In genomic region chr16:69479806-69480205, GRCh38 we compare ENCODE assay signal across 20 cellular contexts. TPM values are rescaled to one million over a fixed set of nuclear protein-coding genes. Genes with fewer than 3 reads are reported as not detected.
A peak's percentile ranks its signal among the peaks of the same experiment; 100 is the strongest.
DNase-seq lines count a peak whose midpoint lies in the region; ATAC-seq and TF ChIP-seq lines count a peak whose summit lies in the region.
"Had no signal": no experiment of that assay in that cellular context is flagged by ENCODE, and none has a peak within 500 bp of the region (broad histone marks: within the 10 kb centered on the region; RNA-seq: fewer than 3 reads in every experiment).

No MANE protein-coding gene starts in this region.

- H2AK5ac ChIP-seq in IMR-90 (ENCODE audit: low read depth, low read length): no peak overlapping the region; the same call in 1 of the 2 replicates

- no peak overlapping the region for H4K91ac ChIP-seq in IMR-90 (ENCODE audit: insufficient read depth, low read depth, low read length)

- H3K36me3 Mint-ChIP-seq in MCF 10A (ENCODE audit: insufficient read depth, unreplicated experiment): peaks cover 8% of the 10 kb centered on the region

- H2BK20ac ChIP-seq in IMR-90 (ENCODE audit: low read depth, low read length): peak overlapping the region; percentile 76; the same call in 1 of the 2 replicates

- no CpG with 5 or more reads among the region's 3 CpGs for WGBS in IMR-90 (ENCODE audit: extremely low coverage in 2 of 2, insufficient read length in 1 of 2), 2 experiments

- dilution Hi-C loops in IMR-90 (cut with HindIII; ENCODE audit: low sequenced_read_pairs, unreplicated experiment): no loop called here

- peak overlapping the region; percentile 69 for H3K4ac ChIP-seq in IMR-90 (ENCODE audit: low read depth, low read length)

- H3K27ac Mint-ChIP-seq in MCF 10A (ENCODE audit: low read depth, unreplicated experiment): no peak overlapping the region

- peak overlapping the region in 1 of 2 experiments; percentile 29; a peak in 2 of 4 replicates for H4K8ac ChIP-seq in IMR-90 (ENCODE audit: low read depth in 2 of 2, low read length in 2 of 2)

- peaks cover 28% of the 10 kb centered on the region for H3K4me1 ChIP-seq in IMR-90 (ENCODE audit: control insufficient read depth, insufficient read depth, low read length)
- peaks cover 38% of the 10 kb centered on the region for H3K4me1 ChIP-seq in foreskin keratinocyte
- H3K4me1 ChIP-seq in SJCRH30: peaks cover 9% of the 10 kb centered on the region; the same call in 1 of the 2 replicates

- H3K36me3 ChIP-seq in IMR-90 (ENCODE audit: control insufficient read depth, insufficient read depth, low read length) (no peaks in the 10 kb centered on the region), SJCRH30 (no peaks in the 10 kb centered on the region)
- H3K36me3 ChIP-seq: BE2C had no signal

- H3K27me3 Mint-ChIP-seq in MCF 10A (ENCODE audit: insufficient read depth, unreplicated experiment): no peaks in the 10 kb centered on the region
- H3K27me3 Mint-ChIP-seq: CD4-positive, CD25-positive, alpha-beta regulatory T cell had no signal

- no peak overlapping the region for H3K56ac ChIP-seq in IMR-90 (ENCODE audit: extremely low read depth, insufficient read depth, low read length)

- H3K4me3 ChIP-seq in IMR-90 (ENCODE audit: insufficient read depth, low read depth, low read length) (no peak overlapping the region), SJCRH30 (no peak overlapping the region)

- H3K23ac ChIP-seq in IMR-90 (ENCODE audit: low read depth, low read length): no peak overlapping the region

- H3K4me3 Mint-ChIP-seq in MCF 10A (ENCODE audit: unreplicated experiment): no peak overlapping the region
- H3K4me3 Mint-ChIP-seq: CD4-positive, CD25-positive, alpha-beta regulatory T cell had no signal

- no peak for ATAC-seq in IMR-90 (ENCODE audit: low read depth)
- ATAC-seq in foreskin keratinocyte: peak; percentile 46
- no peak for ATAC-seq in HG03095 (IDR thresholded peaks at IDR 0.05; ENCODE audit: unreplicated experiment)
- ATAC-seq: HepG2 had no signal

- no peak for TF ChIP-seq CTCF in IMR-90 (conservative IDR thresholded peaks at IDR 0.05; ENCODE audit: low read depth, low read length)
- no peak for TF ChIP-seq CTCF in MCF 10A (IDR thresholded peaks at IDR 0.05; ENCODE audit: unreplicated experiment)
- no peak for TF ChIP-seq CTCF in foreskin keratinocyte (conservative IDR thresholded peaks at IDR 0.05)

- in situ Hi-C loops in IMR-90 (cut with MboI; ENCODE audit: low sequenced_read_pairs): no loop called here

- H3K18ac ChIP-seq in IMR-90 (ENCODE audit: low read depth, low read length): no peak overlapping the region

- no peak for TF ChIP-seq RAD21 in IMR-90 (IDR thresholded peaks at IDR 0.05; ENCODE audit: low read length)

- intact Hi-C loops in IMR-90 (cut with micrococcal nuclease): no loop called here
- intact Hi-C loops in MCF 10A (cut with micrococcal nuclease): loop anchor here (10.0 kb wide), 1 partner anchor 85 kb away; the partner anchor contains the start of gene NFAT5

- H3K14ac ChIP-seq in IMR-90 (replicated peaks; ENCODE audit: low read depth, low read length): 0 out of 2 replicates have a peak overlapping the region, but pooled peaks have one; percentile 58

- no peak overlapping the region for H3K4me2 ChIP-seq in IMR-90 (ENCODE audit: low read depth, low read length)

- H3K9me3 Mint-ChIP-seq in MCF 10A (ENCODE audit: unreplicated experiment): peaks cover 6% of the 10 kb centered on the region

- H3K27ac ChIP-seq in IMR-90 (ENCODE audit: insufficient read depth, low read length) (no peak overlapping the region), foreskin keratinocyte (peak overlapping the region; percentile 75), SJCRH30 (no peak overlapping the region)

- DNase-seq in EL: peak; percentile 16
- DNase-seq in IMR-90: no peak
- DNase-seq in MCF 10A (ENCODE audit: unreplicated experiment): peak; percentile 63
- peak; percentile 87 to 97 for DNase-seq in foreskin keratinocyte
- DNase-seq in AG20443 (ENCODE audit: low spot score): no peak
- DNase-seq in SJCRH30: no peak
- DNase-seq: BE2C; CD4-positive, CD25-positive, alpha-beta regulatory T cell; COR-L47; DMS 273 treated with DMSO at 0.1 percent for 48 hours; DND-41; GDM1; GOT3; KG1; NCI-H1417 treated with DMSO at 0.1 percent for 48 hours; NCI-H187 treated with DMSO at 0.1 percent for 48 hours; NCI-H226; NCI-H524 had no signal

- H3K9me3 ChIP-seq in IMR-90 (ENCODE audit: control insufficient read depth, insufficient read depth, low read length) (no peaks in the 10 kb centered on the region), SJCRH30 (replicated peaks) (no peaks in the 10 kb centered on the region)
- H3K9me3 ChIP-seq: BE2C had no signal

- H2AFZ ChIP-seq in IMR-90 (replicated peaks; ENCODE audit: low read length, poor library complexity): no peak overlapping the region

- POLR2A ChIA-PET in IMR-90 (lab: Charles Lee; ENCODE audit: unreplicated experiment): no interaction called here
- POLR2A ChIA-PET in MCF 10A (lab: Yijun Ruan, JAX): no interaction called here

- H3K9me1 ChIP-seq in IMR-90 (ENCODE audit: insufficient read depth, low read length): peaks cover 11% of the 10 kb centered on the region; the same call in 1 of the 2 replicates

- no peak overlapping the region for H3K9ac ChIP-seq in IMR-90 (ENCODE audit: low read depth, low read length)

- TF ChIP-seq POLR2A in IMR-90 (IDR thresholded peaks at IDR 0.05; ENCODE audit: low read depth, low read length): no peak

- no peak overlapping the region for H2BK5ac ChIP-seq in IMR-90 (ENCODE audit: low read depth, low read length, poor library complexity, severe bottlenecking)

- no peak overlapping the region for H2AK9ac ChIP-seq in IMR-90 (replicated peaks; ENCODE audit: low read depth, low read length, poor library complexity)

- peak overlapping the region; percentile 22; the same call in 1 of the 2 replicates for H2BK120ac ChIP-seq in IMR-90 (ENCODE audit: low read depth, low read length)

- H3K4me1 Mint-ChIP-seq in MCF 10A (ENCODE audit: insufficient read depth, unreplicated experiment): peaks cover 25% of the 10 kb centered on the region
- H3K4me1 Mint-ChIP-seq: CD4-positive, CD25-positive, alpha-beta regulatory T cell had no signal

- BruUV-seq in IMR-90 (replicated peaks; lab: Mats Ljungman, UMichigan) (no TSS peak), MCF 10A (replicated peaks; lab: Mats Ljungman, UMichigan) (no TSS peak)

- CTCF ChIA-PET in IMR-90 (lab: Yijun Ruan, JAX) (no interaction called here), MCF 10A (lab: Yijun Ruan, JAX) (no interaction called here)

- H3K27me3 ChIP-seq in IMR-90 (ENCODE audit: control insufficient read depth, insufficient read depth, low read length): no peaks in the 10 kb centered on the region
- no peaks in the 10 kb centered on the region for H3K27me3 ChIP-seq in foreskin keratinocyte
- H3K27me3 ChIP-seq in SJCRH30: no peaks in the 10 kb centered on the region
- H3K27me3 ChIP-seq: BE2C had no signal

- 0 out of 2 replicates have a peak, but pooled peaks cover 3% of the 10 kb centered on the region for H4K20me1 ChIP-seq in IMR-90 (ENCODE audit: insufficient read depth, low read length)

- H2BK15ac ChIP-seq in IMR-90 (ENCODE audit: low read depth, low read length): peak overlapping the region; percentile 75; the same call in 1 of the 3 replicates

- H3K79me1 ChIP-seq in IMR-90 (ENCODE audit: low read depth in 1 of 2, low read length in 2 of 2): peaks cover 0 to 3% of the 10 kb centered on the region in 2 experiments; a peak in 1 of 4 replicates

- H4K5ac ChIP-seq in IMR-90 (ENCODE audit: low read depth, low read length): no peak overlapping the region

TF ChIP-seq in IMR-90, 13 proteins besides CTCF, POLR2A, EP300 and RAD21:
- no peak for TF ChIP-seq CEBPB (IDR thresholded peaks at IDR 0.05; ENCODE audit: low read depth, low read length)
- no peak for TF ChIP-seq BHLHE40 (IDR thresholded peaks at IDR 0.05; ENCODE audit: low read depth, low read length)
- no peak for TF ChIP-seq FOS (IDR thresholded peaks at IDR 0.05; ENCODE audit: low read depth, low read length)
- TF ChIP-seq SMC3 (IDR thresholded peaks at IDR 0.05; ENCODE audit: low read depth, low read length): no peak
- TF ChIP-seq MAZ (IDR thresholded peaks at IDR 0.05; ENCODE audit: borderline replicate concordance, low read depth, low read length): no peak
- no peak for TF ChIP-seq CHD1 (IDR thresholded peaks at IDR 0.05; ENCODE audit: low read depth, low read length)
- TF ChIP-seq RFX5 (IDR thresholded peaks at IDR 0.05; ENCODE audit: low read depth, low read length): no peak
- TF ChIP-seq MXI1 (IDR thresholded peaks at IDR 0.05; ENCODE audit: borderline replicate concordance, low read depth, low read length): no peak

RNA-seq across cellular contexts. Expression of gene CYB5B, which starts 55.4 kb away (rescaled TPM):
- total RNA-seq in IMR-90 (2012; rRNA removed) (102 and 106 TPM in 2 replicates), MCF 10A (2022) (112 and 118 TPM in 2 replicates), foreskin keratinocyte (171 and 188 TPM in 2 replicates)
- polyA plus RNA-seq in IMR-90 (2012; rRNA removed) (76.1 and 100 TPM in 2 replicates), foreskin keratinocyte (130 and 156 TPM in 2 replicates)
- 10.7 and 23.7 TPM in 2 replicates for polyA plus RNA-seq in IMR-90 (2012; cell fraction: cytosol; rRNA removed)
- polyA plus RNA-seq in IMR-90 (2012; cell fraction: nucleus; rRNA removed; ENCODE audit: low replicate concordance): 7.0 and 46.0 TPM in 2 replicates
- total RNA-seq in SJCRH30 (2014; rRNA removed; shearing (Covaris generic)): 99.5 and 110 TPM in 2 replicates

Comparison
In these comparisons a context has a peak if more than half of its experiments do, and no peak if none do; other contexts are left out.
1. DNase-seq: peak in EL (single experiment), MCF 10A (single experiment) and foreskin keratinocyte (2 of 2); none in IMR-90 (single experiment), AG20443 (single experiment) and SJCRH30 (0 of 2).